8 cellular contexts compared by ENCODE assay signal in genomic region chr12:92134638-92135274, GRCh38. TPM values are rescaled to one million over a fixed set of nuclear protein-coding genes. Genes with fewer than 3 reads are reported as not detected.
A peak's percentile ranks its signal among the peaks of the same experiment; 100 is the strongest.
DNase-seq lines count a peak whose midpoint lies in the region; ATAC-seq and TF ChIP-seq lines count a peak whose summit lies in the region.

No MANE protein-coding gene starts in this region.

- peak overlapping the region in 1 of 2 donors; percentile 10 for H3K4me3 ChIP-seq in ascending aorta
- no peak overlapping the region for H3K4me3 ChIP-seq in MG63

- no peaks in the 10 kb centered on the region for H3K9me3 ChIP-seq in ascending aorta
- H3K9me3 ChIP-seq in MG63, result no peaks in the 10 kb centered on the region

- peak overlapping the region; percentile 87 to 94 (median 91) for H3K27ac Mint-ChIP-seq in CD14-positive monocyte
- H3K27ac Mint-ChIP-seq in naive thymus-derived CD8-positive, alpha-beta T cell, result peak overlapping the region; percentile 89 to 100 (median 99)

- peak overlapping the region; percentile 60 to 70 for H3K4me3 Mint-ChIP-seq in CD14-positive monocyte
- H3K4me3 Mint-ChIP-seq in naive thymus-derived CD8-positive, alpha-beta T cell, result peak overlapping the region; percentile 89 to 100 (median 98)

- DNase-seq in CD14-positive monocyte (ENCODE audit: low spot score), result no peak
- DNase-seq in HPDE6-E6E7 (ENCODE audit: extremely low spot score), result peak; percentile 31
- DNase-seq in ascending aorta (ENCODE audit: low spot score in 2 of 2), result no peak
- DNase-seq in naive thymus-derived CD8-positive, alpha-beta T cell, result no peak
- DNase-seq in MG63, result no peak
- DNase-seq in activated CD8-positive, alpha-beta memory T cell treated with anti-CD3 and anti-CD28 coated beads, Interleukin-2, amount 50 U/mL, for 4 hours, result no peak

- no peaks in the 10 kb centered on the region for H3K27me3 Mint-ChIP-seq in CD14-positive monocyte (ENCODE audit: low read depth in 3 of 3)
- no peaks in the 10 kb centered on the region for H3K27me3 Mint-ChIP-seq in naive thymus-derived CD8-positive, alpha-beta T cell

- H3K36me3 Mint-ChIP-seq in CD14-positive monocyte, result peaks cover 79 to 82% of the 10 kb centered on the region in 2 donors
- H3K36me3 Mint-ChIP-seq in naive thymus-derived CD8-positive, alpha-beta T cell, result peaks cover 17 to 41% (median 27%) of the 10 kb centered on the region in 3 donors

- peaks cover 85% of the 10 kb centered on the region for H3K4me1 Mint-ChIP-seq in CD14-positive monocyte
- H3K4me1 Mint-ChIP-seq in naive thymus-derived CD8-positive, alpha-beta T cell, result peaks cover 44 to 93% (median 71%) of the 10 kb centered on the region in 4 donors

- no peak for TF ChIP-seq CTCF in CD14-positive monocyte (IDR thresholded peaks at IDR 0.05)
- TF ChIP-seq CTCF in ascending aorta (IDR thresholded peaks at IDR 0.05), result no peak

- peaks cover 9 to 47% of the 10 kb centered on the region in 2 donors for H3K4me1 ChIP-seq in ascending aorta

- POLR2A ChIA-PET in naive thymus-derived CD8-positive, alpha-beta T cell (lab: Charles Lee), result interaction anchor here (0.6 to 11.7 kb wide), 18 partner anchors 9 to 355 kb away, joined by 3 to 171 read pairs (median 4); partner anchors contain the start of gene BTG1

- peak in 1 of 2 donors; percentile 11 for ATAC-seq in naive thymus-derived CD8-positive, alpha-beta T cell
- ATAC-seq in GM18498 (IDR thresholded peaks at IDR 0.05; ENCODE audit: unreplicated experiment) (no peak), HG03432 (IDR thresholded peaks at IDR 0.05; ENCODE audit: unreplicated experiment) (no peak)

- H3K36me3 ChIP-seq in ascending aorta (no peaks in the 10 kb centered on the region), MG63 (peaks cover 19% of the 10 kb centered on the region)

- peak overlapping the region; percentile 51 to 55 for H3K27ac ChIP-seq in ascending aorta

- intact Hi-C loops in CD14-positive monocyte (cut with micrococcal nuclease) (loop anchor here in 1 of 2 donors (10.0 kb wide), 1 partner anchor 260 kb away; no protein-coding TSS in a partner anchor), ascending aorta (cut with DNase I) (no loop called here)

- H3K27me3 ChIP-seq in ascending aorta (no peaks in the 10 kb centered on the region), MG63 (no peaks in the 10 kb centered on the region)

- H3K9me3 Mint-ChIP-seq in CD14-positive monocyte, result peaks cover 0 to 3% (median 0%) of the 10 kb centered on the region in 7 donors
- H3K9me3 Mint-ChIP-seq in naive thymus-derived CD8-positive, alpha-beta T cell, result no peaks in the 10 kb centered on the region

RNA-seq across cellular contexts. Expression of gene BTG1, which starts 10.9 kb away (rescaled TPM):
- 100 to 1,000 TPM; 189 to 192 TPM for polyA plus RNA-seq in CD14-positive monocyte
- 17.3 TPM for total RNA-seq in ascending aorta
- total RNA-seq in naive thymus-derived CD8-positive, alpha-beta T cell, result 100 to 1,000 TPM; 537 to 544 TPM
- 100 to 1,000 TPM; 705 to 889 (median 719) TPM for polyA plus RNA-seq in naive thymus-derived CD8-positive, alpha-beta T cell
- 1.2 and 2.0 TPM in 2 replicates for total RNA-seq in MG63 (2014; rRNA removed; shearing (Covaris generic); ENCODE audit: low replicate concordance)

Comparison
In these comparisons a context has a peak if more than half of its experiments do, and no peak if none do; other contexts are left out.
1. RNA of gene BTG1, which starts 10.9 kb away (total RNA-seq): 537 to 544 TPM in naive thymus-derived CD8-positive, alpha-beta T cell; 17.3 TPM in ascending aorta (single experiment) and 1.2 to 2.0 TPM in MG63; every median in the first group is over 10 times any median in the second.